In genomic region chr3:36907911-36908646, GRCh38 we compare ENCODE assay signal across 8 cellular contexts. TPM values are rescaled to one million over a fixed set of nuclear protein-coding genes. Genes with fewer than 3 reads are reported as not detected.
DNase-seq lines count a peak whose midpoint lies in the region; ATAC-seq and TF ChIP-seq lines count a peak whose summit lies in the region.

No MANE protein-coding gene starts in this region.

- intact Hi-C loops in sigmoid colon (cut with DNase I): loop anchor here (5.0 kb wide), 2 partner anchors 34 to 49 kb away; no protein-coding TSS in a partner anchor

- H3K9me3 ChIP-seq in HEK293 (ENCODE audit: control insufficient read depth, insufficient read depth, low read depth, low read length) (no peaks in the 10 kb centered on the region), sigmoid colon (no peaks in the 10 kb centered on the region)

- CTCF ChIA-PET in HEK293 (lab: Yijun Ruan, JAX): interaction anchor here (0.7 to 1.5 kb wide), 2 partner anchors 39 to 177 kb away, joined by 4 to 5 read pairs; no protein-coding TSS in a partner anchor

- H3K27me3 ChIP-seq in foreskin keratinocyte: no peaks in the 10 kb centered on the region
- H3K27me3 ChIP-seq in sigmoid colon: no peaks in the 10 kb centered on the region

- TF ChIP-seq EP300 in sigmoid colon (IDR thresholded peaks at IDR 0.05): no peak

- H3K27ac ChIP-seq in HEK293 (ENCODE audit: extremely low read depth, low read depth, low read length) (no peak overlapping the region), foreskin keratinocyte (peak overlapping the region; percentile 22), sigmoid colon (peak overlapping the region; percentile 66 to 71 (median 70))

- peak overlapping the region; percentile 2 for H3K4me3 ChIP-seq in HEK293 (ENCODE audit: low read depth, low read length)
- peak overlapping the region; percentile 33 to 56 (median 50) for H3K4me3 ChIP-seq in sigmoid colon

- H3K36me3 ChIP-seq in HEK293 (ENCODE audit: control insufficient read depth in 2 of 2, insufficient read depth in 1 of 2, low read length in 2 of 2) (no peaks in the 10 kb centered on the region), sigmoid colon (no peaks in the 10 kb centered on the region)

- POLR2A ChIA-PET in HEK293 (lab: Yijun Ruan, JAX): interaction anchor here (0.6 kb wide), 1 partner anchor 420 kb away, joined by 4 read pairs; no protein-coding TSS in a partner anchor

- H3K4me1 ChIP-seq in HEK293 (ENCODE audit: control insufficient read depth, insufficient read depth, low read length) (no peaks in the 10 kb centered on the region), foreskin keratinocyte (no peaks in the 10 kb centered on the region), sigmoid colon (peaks cover 0 to 26% (median 16%) of the 10 kb centered on the region in 4 donors)

- DNase-seq in CD1c-positive myeloid dendritic cell (ENCODE audit: extremely low spot score): peak; percentile 85
- DNase-seq in RPMI8226: peak; percentile 86
- peak; percentile 11 for DNase-seq in activated gamma-delta T cell (lab: John Stamatoyannopoulos, UW)
- peak in 1 of 2 donors; percentile 33 for DNase-seq in foreskin keratinocyte
- DNase-seq in sigmoid colon: peak; percentile 72
- DNase-seq in DMS 273 (lab: John Stamatoyannopoulos, UW; ENCODE audit: unreplicated experiment): no peak

- 0 to 5% methylated on average over 15 of the region's 15 CpGs for WGBS in sigmoid colon, 2 donors

- TF ChIP-seq POLR2A in sigmoid colon (IDR thresholded peaks at IDR 0.05): no peak

- TF ChIP-seq CTCF in HEK293 (tag by site-specific recombination; IDR thresholded peaks at IDR 0.05): no peak
- TF ChIP-seq CTCF in foreskin keratinocyte (conservative IDR thresholded peaks at IDR 0.05): no peak
- no peak for TF ChIP-seq CTCF in sigmoid colon (IDR thresholded peaks at IDR 0.05)

- ATAC-seq in foreskin keratinocyte (peak; percentile 9), HG03025 (IDR thresholded peaks at IDR 0.05; ENCODE audit: low FRiP score, unreplicated experiment) (no peak)

TF ChIP-seq in HEK293, 187 proteins besides CTCF, POLR2A, EP300 and RAD21:
- TF ChIP-seq ZNF155 (tag by site-specific recombination; IDR thresholded peaks at IDR 0.05) (no peak), ZNF548 (tag by site-specific recombination; IDR thresholded peaks at IDR 0.05) (no peak), ZNF529 (tag by site-specific recombination; IDR thresholded peaks at IDR 0.05; ENCODE audit: insufficient replicate concordance) (no peak), ZNF707 (tag by site-specific recombination; IDR thresholded peaks at IDR 0.05) (no peak), ZNF24 (tag by site-specific recombination; IDR thresholded peaks at IDR 0.05) (no peak), ZBTB20 (tag by site-specific recombination; IDR thresholded peaks at IDR 0.05) (0 out of 2 replicates have a peak, but pooled peaks have one; percentile 28), ZNF501 (tag by site-specific recombination; IDR thresholded peaks at IDR 0.05) (no peak), PRDM10 (tag by site-specific recombination; IDR thresholded peaks at IDR 0.05) (peak; percentile 47; the same call in 1 of the 2 replicates), ZNF248 (tag by site-specific recombination; IDR thresholded peaks at IDR 0.05) (no peak), PRDM1 (tag by site-specific recombination; IDR thresholded peaks at IDR 0.05) (peak; percentile 45; the same call in 1 of the 2 replicates), SP2 (tag by site-specific recombination; IDR thresholded peaks at IDR 0.05) (no peak), ZNF274 (IDR thresholded peaks at IDR 0.05; ENCODE audit: low read length) (no peak), ZNF274 (tag by site-specific recombination; IDR thresholded peaks at IDR 0.05; ENCODE audit: borderline replicate concordance) (no peak)

RNA-seq across cellular contexts. Expression of gene TRANK1, which starts 36.8 kb away (rescaled TPM):
- 1.9 and 2.7 TPM in 2 replicates for total RNA-seq in foreskin keratinocyte
- polyA plus RNA-seq in foreskin keratinocyte: 0.31 and 0.34 TPM in 2 replicates
- 10 to 100 TPM in 3 of 4 donors, 1 to 10 TPM in 1; 8.6 to 26.3 (median 16.9) TPM for total RNA-seq in sigmoid colon
- polyA plus RNA-seq in sigmoid colon: 10 to 100 TPM; 12.6 to 36.4 (median 26.1) TPM
